Comparison of ENCODE assay signal across 4 cellular contexts in the genomic region with DNA sequence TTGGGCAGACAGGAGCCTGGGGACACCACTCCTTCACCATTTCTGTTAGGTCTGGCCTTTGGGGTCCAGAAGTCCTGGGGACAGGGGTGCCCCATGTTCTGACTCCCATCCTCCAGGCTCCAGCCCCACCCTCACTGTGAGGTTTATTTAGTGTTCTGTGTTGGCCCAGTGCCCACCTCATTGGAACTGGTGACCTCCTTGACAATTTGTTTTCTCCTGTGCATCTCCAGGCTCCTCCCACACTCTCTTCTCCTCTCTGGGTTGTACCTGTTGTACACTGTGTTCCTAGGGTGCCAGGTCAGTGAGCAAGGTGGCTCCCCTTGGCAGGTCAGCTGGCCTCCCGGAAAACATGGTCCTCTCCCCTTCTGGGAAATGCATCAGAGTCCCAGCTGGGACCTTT.
"Had no signal": no experiment of that assay in that cellular context is flagged by ENCODE, and none has a peak within 500 bp of the region (broad histone marks: within the 10 kb centered on the region; RNA-seq: fewer than 3 reads in every experiment).

No MANE protein-coding gene starts in this region.

- ATAC-seq: HepG2, K562 had no signal

- H3K4me3 ChIP-seq: K562 had no signal

- DNase-seq: IMR-90 had no signal

- H3K27ac ChIP-seq: HL-60 had no signal
